In the genomic region with DNA sequence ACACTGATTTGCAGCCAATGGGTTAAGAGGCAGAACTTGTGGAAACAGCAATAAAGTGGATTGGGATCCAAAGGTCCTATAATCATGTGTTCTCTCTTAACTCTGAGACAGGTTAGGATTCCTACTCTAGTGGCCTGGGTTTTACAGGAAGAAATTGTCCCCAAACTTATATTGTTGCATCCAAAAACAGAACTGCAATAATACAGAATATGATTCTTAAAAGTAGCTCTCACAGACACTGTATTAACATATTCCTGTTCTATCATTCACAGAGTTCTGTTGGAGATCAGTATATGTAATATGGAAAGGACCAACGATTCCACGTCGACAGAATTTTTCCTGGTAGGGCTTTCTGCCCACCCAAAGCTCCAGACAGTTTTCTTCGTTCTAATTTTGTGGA, we compare ENCODE assay signal across 9 cellular contexts. TPM values are rescaled to one million over a fixed set of nuclear protein-coding genes. Genes with fewer than 3 reads are reported as not detected.
"Had no signal": no experiment of that assay in that cellular context is flagged by ENCODE, and none has a peak within 500 bp of the region (broad histone marks: within the 10 kb centered on the region; RNA-seq: fewer than 3 reads in every experiment).

A gene with protein sequence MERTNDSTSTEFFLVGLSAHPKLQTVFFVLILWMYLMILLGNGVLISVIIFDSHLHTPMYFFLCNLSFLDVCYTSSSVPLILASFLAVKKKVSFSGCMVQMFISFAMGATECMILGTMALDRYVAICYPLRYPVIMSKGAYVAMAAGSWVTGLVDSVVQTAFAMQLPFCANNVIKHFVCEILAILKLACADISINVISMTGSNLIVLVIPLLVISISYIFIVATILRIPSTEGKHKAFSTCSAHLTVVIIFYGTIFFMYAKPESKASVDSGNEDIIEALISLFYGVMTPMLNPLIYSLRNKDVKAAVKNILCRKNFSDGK (plus strand): TSS at position 301 of the 400 bp plus-strand sequence. CDS start 0 bp downstream, at position 301.

- H3K4me3 ChIP-seq: K562 had no signal

- H3K27ac ChIP-seq: HL-60 had no signal

- DNase-seq: IMR-90, KBM-7, KG1 had no signal

- ATAC-seq: HepG2, K562 had no signal

- FAIRE-seq: HepG2, HTR-8/SVneo, K562 had no signal

RNA-seq across cellular contexts. Expression of the gene that starts here (rescaled TPM):
- total RNA-seq: HepG2, HT-29, HT1080, IMR-90, K562 had no signal
